Comparison of ENCODE assay signal across 11 cellular contexts in the genomic region with DNA sequence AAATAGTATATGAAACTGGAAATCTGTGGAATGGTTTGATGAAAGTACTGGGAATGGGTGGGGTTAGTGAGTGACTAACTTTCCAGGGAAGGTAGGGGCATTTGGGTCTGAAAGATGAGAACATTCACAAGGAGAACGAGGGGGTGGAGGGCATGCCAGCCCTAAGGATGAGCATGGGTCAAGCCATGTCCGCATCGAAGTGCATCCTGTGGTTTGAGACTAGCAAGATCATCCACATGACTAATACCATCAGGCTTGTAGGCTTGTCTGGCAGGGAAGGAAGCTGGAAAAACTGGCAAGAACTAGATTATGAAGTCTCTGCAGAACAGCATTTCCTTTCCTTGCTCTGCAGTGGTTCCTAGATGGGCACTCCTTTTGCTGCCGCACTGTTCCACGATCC.
DNase-seq lines count a peak whose midpoint lies in the region; ATAC-seq and TF ChIP-seq lines count a peak whose summit lies in the region.
"Had no signal": no experiment of that assay in that cellular context is flagged by ENCODE, and none has a peak within 500 bp of the region (broad histone marks: within the 10 kb centered on the region; RNA-seq: fewer than 3 reads in every experiment).

No MANE protein-coding gene starts in this region.

- no peaks in the 10 kb centered on the region for H3K27me3 Mint-ChIP-seq in stimulated activated naive CD8-positive, alpha-beta T cell treated with anti-CD3 and anti-CD28 coated beads, Interleukin-15, amount 100 ng/mL, for 72 hours
- H3K27me3 Mint-ChIP-seq in T-helper 17 cell: peaks cover 37% of the 10 kb centered on the region
- H3K27me3 Mint-ChIP-seq in activated T-cell treated with anti-CD3 and anti-CD28 coated beads, Interleukin-2, amount 50 U/mL, for 4 hours (ENCODE audit: low read depth): peaks cover 6% of the 10 kb centered on the region

- H3K4me3 ChIP-seq in BE2C (ENCODE audit: low read depth, low read length): no peak overlapping the region
- H3K4me3 ChIP-seq: spleen had no signal

- no peaks in the 10 kb centered on the region for H3K4me1 Mint-ChIP-seq in stimulated activated naive CD8-positive, alpha-beta T cell treated with anti-CD3 and anti-CD28 coated beads, Interleukin-15, amount 100 ng/mL, for 72 hours
- no peaks in the 10 kb centered on the region for H3K4me1 Mint-ChIP-seq in T-helper 17 cell
- H3K4me1 Mint-ChIP-seq in activated T-cell treated with anti-CD3 and anti-CD28 coated beads, Interleukin-2, amount 50 U/mL, for 4 hours (ENCODE audit: low read depth): no peaks in the 10 kb centered on the region

- H3K9me3 ChIP-seq in BE2C (no peaks in the 10 kb centered on the region), T-helper 17 cell (ENCODE audit: control insufficient read depth, low read length, poor library complexity, severe bottlenecking) (no peaks in the 10 kb centered on the region)
- H3K9me3 ChIP-seq: spleen had no signal

- no peak overlapping the region for H3K4me3 Mint-ChIP-seq in stimulated activated naive CD8-positive, alpha-beta T cell treated with anti-CD3 and anti-CD28 coated beads, Interleukin-15, amount 100 ng/mL, for 72 hours
- no peak overlapping the region for H3K4me3 Mint-ChIP-seq in T-helper 17 cell
- H3K4me3 Mint-ChIP-seq in activated T-cell treated with anti-CD3 and anti-CD28 coated beads, Interleukin-2, amount 50 U/mL, for 4 hours: no peak overlapping the region

- H3K9me3 Mint-ChIP-seq in stimulated activated naive CD8-positive, alpha-beta T cell treated with anti-CD3 and anti-CD28 coated beads, Interleukin-15, amount 100 ng/mL, for 72 hours: no peaks in the 10 kb centered on the region
- no peaks in the 10 kb centered on the region for H3K9me3 Mint-ChIP-seq in activated T-cell treated with anti-CD3 and anti-CD28 coated beads, Interleukin-2, amount 50 U/mL, for 4 hours

- ATAC-seq in SK-N-SH treated with all-trans-retinoic acid at 6 μM for 48 hours (peak; percentile 94), sciatic nerve (peak; percentile 25), T-helper 17 cell (no peak)
- no peak for ATAC-seq in stimulated activated naive CD8-positive, alpha-beta T cell treated with anti-CD3 and anti-CD28 coated beads, Interleukin-15, amount 100 ng/mL, for 72 hours
- ATAC-seq in activated T-cell treated with anti-CD3 and anti-CD28 coated beads, Interleukin-2, amount 50 U/mL, for 4 hours: no peak

- DNase-seq in GOT3 (lab: John Stamatoyannopoulos, UW) (peak; percentile 48), fibroblast of peridontal ligament (ENCODE audit: extremely low read depth) (peak; percentile 90), sciatic nerve (ENCODE audit: low spot score) (no peak), BE2C (no peak), T-helper 17 cell (no peak)
- no peak for DNase-seq in stimulated activated naive CD8-positive, alpha-beta T cell treated with anti-CD3 and anti-CD28 coated beads, Interleukin-15, amount 100 ng/mL, for 72 hours
- DNase-seq in activated T-cell treated with anti-CD3 and anti-CD28 coated beads, Interleukin-2, amount 50 U/mL, for 4 hours: no peak
- DNase-seq: hippocampal formation, NCI-H1417 treated with DMSO at 0.1 percent for 48 hours, spleen had no signal

- no peaks in the 10 kb centered on the region; the same call in 1 of the 2 replicates for H3K4me1 ChIP-seq in BE2C

- TF ChIP-seq CTCF in BE2C (IDR thresholded peaks at IDR 0.05; ENCODE audit: low read depth, low read length): no peak

- intact Hi-C loops in sciatic nerve (cut with DNase I): loop anchor here (10.0 kb wide), 2 partner anchors 358 to 518 kb away; a partner anchor contains a TSS

- no peaks in the 10 kb centered on the region for H3K36me3 ChIP-seq in BE2C
- H3K36me3 ChIP-seq: spleen had no signal

- no peaks in the 10 kb centered on the region for H3K27me3 ChIP-seq in BE2C
- H3K27me3 ChIP-seq: spleen had no signal

- H3K27ac Mint-ChIP-seq in stimulated activated naive CD8-positive, alpha-beta T cell treated with anti-CD3 and anti-CD28 coated beads, Interleukin-15, amount 100 ng/mL, for 72 hours: no peak overlapping the region
- no peak overlapping the region for H3K27ac Mint-ChIP-seq in T-helper 17 cell

- H3K36me3 Mint-ChIP-seq in T-helper 17 cell (ENCODE audit: low read depth): no peaks in the 10 kb centered on the region
- H3K36me3 Mint-ChIP-seq in activated T-cell treated with anti-CD3 and anti-CD28 coated beads, Interleukin-2, amount 50 U/mL, for 4 hours (ENCODE audit: insufficient read depth): no peaks in the 10 kb centered on the region

TF ChIP-seq in SK-N-SH treated with all-trans-retinoic acid at 6 μM for 48 hours, 23 proteins besides CTCF, POLR2A, EP300 and RAD21:
- TF ChIP-seq TOX (CRISPR knock-in tag; IDR thresholded peaks at IDR 0.05; ENCODE audit: borderline replicate concordance): peak; percentile 29; the same call in 1 of the 2 replicates
- TF ChIP-seq CSDC2 (CRISPR knock-in tag; IDR thresholded peaks at IDR 0.05): peak; percentile 15; the same call in 1 of the 2 replicates
- TF ChIP-seq ZNF70 (CRISPR knock-in tag; IDR thresholded peaks at IDR 0.05): no peak

Comparison
In these comparisons a context has a peak if more than half of its experiments do, and no peak if none do; other contexts are left out.
1. DNase-seq: peak in GOT3 (single experiment) and fibroblast of peridontal ligament (single experiment); none in sciatic nerve (single experiment), BE2C (single experiment), stimulated activated naive CD8-positive, alpha-beta T cell treated with anti-CD3 and anti-CD28 coated beads, Interleukin-15, amount 100 ng/mL, for 72 hours (0 of 2), T-helper 17 cell (0 of 3) and activated T-cell treated with anti-CD3 and anti-CD28 coated beads, Interleukin-2, amount 50 U/mL, for 4 hours (single experiment).
2. ATAC-seq: peak in SK-N-SH treated with all-trans-retinoic acid at 6 μM for 48 hours (single experiment) and sciatic nerve (single experiment); none in stimulated activated naive CD8-positive, alpha-beta T cell treated with anti-CD3 and anti-CD28 coated beads, Interleukin-15, amount 100 ng/mL, for 72 hours (single experiment), T-helper 17 cell (single experiment) and activated T-cell treated with anti-CD3 and anti-CD28 coated beads, Interleukin-2, amount 50 U/mL, for 4 hours (0 of 2).